Comparison of ENCODE assay signal across 8 cellular contexts in the genomic region with DNA sequence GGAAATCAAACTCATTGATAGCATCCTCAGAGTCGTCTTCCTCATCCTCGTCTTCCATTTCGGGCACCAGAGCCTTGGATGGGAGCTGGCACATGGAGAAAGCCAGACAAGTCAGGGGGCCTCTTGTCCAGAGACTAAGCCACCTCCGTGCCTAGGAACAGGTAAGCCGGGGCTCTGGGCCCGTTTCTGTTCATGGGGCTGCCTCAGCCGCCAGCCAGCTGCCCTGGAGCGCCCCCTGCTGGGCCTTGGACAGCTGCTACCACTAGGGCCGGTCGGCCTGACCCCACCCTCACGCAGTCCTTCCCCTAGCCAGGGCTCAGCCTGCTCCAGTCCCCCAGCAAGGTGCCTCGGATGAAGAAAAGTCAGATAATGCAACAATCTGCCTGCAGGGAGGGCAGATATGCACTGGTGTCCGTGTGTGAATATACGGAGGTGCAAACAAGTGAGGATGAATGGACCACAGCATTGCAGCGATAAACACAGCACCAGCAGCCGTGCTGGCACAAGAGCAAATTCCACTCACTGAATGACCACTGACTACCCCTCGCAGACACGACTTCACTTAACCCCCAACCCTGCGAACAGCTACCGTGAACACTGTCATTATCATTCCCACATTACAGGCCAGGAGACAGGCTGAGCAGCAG. TPM values are rescaled to one million over a fixed set of nuclear protein-coding genes. Genes with fewer than 3 reads are reported as not detected.
DNase-seq lines count a peak whose midpoint lies in the region; ATAC-seq and TF ChIP-seq lines count a peak whose summit lies in the region.

No MANE protein-coding gene starts in this region.

- peaks cover 63% of the 10 kb centered on the region for H3K4me1 ChIP-seq in mesodermal cell (ENCODE audit: control insufficient read depth, insufficient read depth, low read length, poor library complexity, severe bottlenecking)

- CTCF ChIA-PET in activated CD4-positive, alpha-beta memory T cell treated with anti-CD3 and anti-CD28 coated beads for 36 hours (lab: Charles Lee), result interaction anchor here (0.8 to 6.4 kb wide), 31 partner anchors 9 to 199 kb away, joined by 3 to 121 read pairs (median 5); a partner anchor contains a TSS

- no peak for ATAC-seq in GM21381 (IDR thresholded peaks at IDR 0.05; ENCODE audit: unreplicated experiment)

- H3K4me1 Mint-ChIP-seq in activated CD4-positive, alpha-beta memory T cell treated with anti-CD3 and anti-CD28 coated beads for 36 hours (ENCODE audit: low read depth), result peaks cover 18% of the 10 kb centered on the region

- no peak overlapping the region for H3K27ac Mint-ChIP-seq in activated CD4-positive, alpha-beta memory T cell treated with anti-CD3 and anti-CD28 coated beads for 36 hours

- WGBS in mesodermal cell (ENCODE audit: insufficient coverage in 2 of 2), 2 experiments, result 64 to 65% methylated on average over 16 to 19 of the region's 20 CpGs

- H3K27me3 Mint-ChIP-seq in activated CD4-positive, alpha-beta memory T cell treated with anti-CD3 and anti-CD28 coated beads for 36 hours, result no peaks in the 10 kb centered on the region

- no peaks in the 10 kb centered on the region for H3K9me3 ChIP-seq in mesodermal cell (ENCODE audit: control insufficient read depth, low read length)

- peaks cover 51% of the 10 kb centered on the region for H3K36me3 Mint-ChIP-seq in activated CD4-positive, alpha-beta memory T cell treated with anti-CD3 and anti-CD28 coated beads for 36 hours

- H3K4me3 ChIP-seq in GM12865 (ENCODE audit: low read depth, low read length) (no peak overlapping the region), dorsolateral prefrontal cortex (peak overlapping the region in 7 of 59 donors; percentile 5 to 16 (median 10)), mesodermal cell (ENCODE audit: extremely low read depth, insufficient read depth, low read length, poor library complexity, severe bottlenecking) (no peak overlapping the region)

- POLR2A ChIA-PET in activated CD4-positive, alpha-beta memory T cell treated with anti-CD3 and anti-CD28 coated beads for 36 hours (lab: Charles Lee), result interaction anchor here (0.5 to 1.3 kb wide), 2 partner anchors 54 to 128 kb away, joined by 3 read pairs; a partner anchor contains a TSS

- peaks cover 99% of the 10 kb centered on the region for H3K36me3 ChIP-seq in mesodermal cell (ENCODE audit: control insufficient read depth, insufficient read depth, low read length)

- no peak overlapping the region for H3K4me3 Mint-ChIP-seq in activated CD4-positive, alpha-beta memory T cell treated with anti-CD3 and anti-CD28 coated beads for 36 hours

- intact Hi-C loops in activated CD4-positive, alpha-beta memory T cell treated with anti-CD3 and anti-CD28 coated beads for 36 hours (cut with micrococcal nuclease), result loop anchor here (1.0 kb wide), 1 partner anchor 25 kb away; no protein-coding TSS in a partner anchor
- intact Hi-C loops in dorsolateral prefrontal cortex (cut with DNase I), result loop anchor here (5.0 kb wide), 2 partner anchors 67 to 117 kb away; a partner anchor contains a TSS

- peak overlapping the region in 52 of 59 donors; percentile 3 to 85 (median 69) for H3K27ac ChIP-seq in dorsolateral prefrontal cortex
- H3K27ac ChIP-seq in mesodermal cell (ENCODE audit: low read depth, low read length, severe bottlenecking), result peak overlapping the region; percentile 16

- TF ChIP-seq CTCF in GM12865 (IDR thresholded peaks at IDR 0.05; ENCODE audit: insufficient read depth, low read depth, low read length, missing control alignments) (peak; percentile 98), dorsolateral prefrontal cortex (IDR thresholded peaks at IDR 0.05 in 54 of 56, conservative IDR thresholded peaks at IDR 0.05 in 2 of 56; ENCODE audit: low read depth in 1 of 56, partially characterized antibody in 56 of 56) (peak; percentile 53 to 98 (median 91))

- H3K9me3 Mint-ChIP-seq in activated CD4-positive, alpha-beta memory T cell treated with anti-CD3 and anti-CD28 coated beads for 36 hours, result no peaks in the 10 kb centered on the region

- DNase-seq in GM12865 (ENCODE audit: low read depth) (peak; percentile 82), MV-4-11 (lab: John Stamatoyannopoulos, UW) (peak; percentile 52), dorsolateral prefrontal cortex (peak; percentile 42 to 82 (median 76)), A172 (ENCODE audit: low spot score) (no peak)
- peak; percentile 82 for DNase-seq in activated CD4-positive, alpha-beta memory T cell treated with anti-CD3 and anti-CD28 coated beads for 36 hours
- DNase-seq in stimulated activated CD8-positive, alpha-beta memory T cell treated with anti-CD3 and anti-CD28 coated beads, Interleukin-4, amount 100 ng/mL, for 4 hours (ENCODE audit: low read depth in 2 of 2, low spot score in 1 of 2), result peak; percentile 51 to 67

- H3K27me3 ChIP-seq in dorsolateral prefrontal cortex, result no peaks in the 10 kb centered on the region

RNA-seq across cellular contexts. Expression of a gene that starts 11.9 kb away (rescaled TPM):
- 10 to 100 TPM; 78.8 to 84.4 TPM for total RNA-seq in activated CD4-positive, alpha-beta memory T cell treated with anti-CD3 and anti-CD28 coated beads for 36 hours
- 10 to 100 TPM in 104 of 120 experiments, 1 to 10 TPM in 16; 6.8 to 37.3 (median 13.5) TPM for total RNA-seq in dorsolateral prefrontal cortex
- polyA plus RNA-seq in mesodermal cell (2013, experiment 1 of 2), result 39.7 TPM
- polyA plus RNA-seq in mesodermal cell (2013, experiment 2 of 2), result 34.2 TPM
- total RNA-seq in A172 (2014; rRNA removed; shearing (Covaris generic)), result 13.3 and 18.8 TPM in 2 replicates

RNA-seq across cellular contexts. Expression of a gene that starts 17.0 kb away (rescaled TPM):
- total RNA-seq in activated CD4-positive, alpha-beta memory T cell treated with anti-CD3 and anti-CD28 coated beads for 36 hours, result 10 to 100 TPM; 11.4 to 12.3 TPM
- total RNA-seq in dorsolateral prefrontal cortex, result 10 to 100 TPM; 18.2 to 45.4 (median 30.5) TPM
- 21.2 TPM for polyA plus RNA-seq in mesodermal cell (2013, experiment 1 of 2)
- polyA plus RNA-seq in mesodermal cell (2013, experiment 2 of 2), result 16.9 TPM
- 6.4 and 14.2 TPM in 2 replicates for total RNA-seq in A172 (2014; rRNA removed; shearing (Covaris generic))

RNA-seq across cellular contexts. Expression of a gene that starts 17.4 kb away (rescaled TPM):
- total RNA-seq in activated CD4-positive, alpha-beta memory T cell treated with anti-CD3 and anti-CD28 coated beads for 36 hours, result 10 to 100 TPM; 52.6 to 59.3 TPM
- 100 to 1,000 TPM in 19 of 120 experiments, 10 to 100 TPM in 101; 69.7 to 119 (median 86.8) TPM for total RNA-seq in dorsolateral prefrontal cortex
- 82.5 TPM for polyA plus RNA-seq in mesodermal cell (2013, experiment 1 of 2)
- polyA plus RNA-seq in mesodermal cell (2013, experiment 2 of 2), result 68.6 TPM
- total RNA-seq in A172 (2014; rRNA removed; shearing (Covaris generic)), result 35.5 and 47.9 TPM in 2 replicates

RNA-seq across cellular contexts. Expression of a gene that starts 59.6 kb away (rescaled TPM):
- total RNA-seq in activated CD4-positive, alpha-beta memory T cell treated with anti-CD3 and anti-CD28 coated beads for 36 hours, result 100 to 1,000 TPM; 202 to 205 TPM
- 10 to 100 TPM in 9 of 120 experiments, 1 to 10 TPM in 110, under 1 TPM in 1; 0.79 to 17.1 (median 4.6) TPM for total RNA-seq in dorsolateral prefrontal cortex
- polyA plus RNA-seq in mesodermal cell (2013, experiment 1 of 2), result 168 TPM
- polyA plus RNA-seq in mesodermal cell (2013, experiment 2 of 2), result 143 TPM
- 57.2 and 58.7 TPM in 2 replicates for total RNA-seq in A172 (2014; rRNA removed; shearing (Covaris generic))
